ENCODE assay signal across 9 cellular contexts in the genomic region with DNA sequence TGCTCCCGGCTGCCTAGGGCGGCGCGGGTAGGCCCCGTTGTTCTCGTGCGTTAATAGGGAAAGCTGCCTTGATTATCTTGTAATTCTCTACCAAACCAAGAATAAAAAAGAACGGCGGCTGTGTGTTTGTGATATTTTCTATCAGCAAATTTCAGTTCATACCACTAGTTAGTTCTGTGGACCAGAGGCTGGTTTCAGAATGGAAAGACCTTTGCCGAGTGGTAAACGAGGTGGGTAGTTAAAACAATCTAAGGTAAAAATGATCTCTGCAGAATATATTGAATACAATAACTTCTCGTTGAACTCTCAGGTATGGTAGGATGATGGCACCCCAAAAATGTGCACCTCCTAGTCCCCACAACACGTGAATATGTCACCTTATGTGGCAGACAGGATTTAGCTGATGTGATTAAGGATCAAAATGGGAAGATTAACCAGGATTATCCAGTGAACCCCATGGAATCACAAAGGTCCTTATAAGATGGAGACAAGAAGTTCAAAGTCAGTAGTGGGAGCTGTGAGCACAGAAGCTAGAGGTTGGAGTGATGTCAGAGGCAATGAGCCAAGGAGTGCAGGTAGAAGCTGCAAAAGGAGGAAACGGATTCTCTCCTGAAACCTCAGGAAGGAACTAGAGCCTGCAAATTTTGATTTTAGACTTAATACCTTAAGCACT. TPM values are rescaled to one million over a fixed set of nuclear protein-coding genes. Genes with fewer than 3 reads are reported as not detected.
DNase-seq lines count a peak whose midpoint lies in the region; ATAC-seq, FAIRE-seq and TF ChIP-seq lines count a peak whose summit lies in the region.
"Had no signal": no experiment of that assay in that cellular context is flagged by ENCODE, and none has a peak within 500 bp of the region (broad histone marks: within the 10 kb centered on the region; RNA-seq: fewer than 3 reads in every experiment).

No MANE protein-coding gene starts in this region.

- FAIRE-seq in bronchial epithelial cell (lab: Jason Lieb, UNC) = no peak
- FAIRE-seq: G401.6 had no signal

- H3K9me3 ChIP-seq in MG63 = no peaks in the 10 kb centered on the region
- H3K9me3 ChIP-seq in mucosa of descending colon = no peaks in the 10 kb centered on the region

- TF ChIP-seq CTCF in bronchial epithelial cell (IDR thresholded peaks at IDR 0.05; ENCODE audit: insufficient read depth, low read length, severe bottlenecking) (no peak), mucosa of descending colon (IDR thresholded peaks at IDR 0.05) (no peak)

- peak; percentile 28 for DNase-seq in NCI-H2171 treated with DMSO at 0.1 percent for 48 hours (lab: John Stamatoyannopoulos, UW)
- no peak for DNase-seq in NCI-H2171 (lab: John Stamatoyannopoulos, UW)
- no peak for DNase-seq in MG63
- DNase-seq in bronchial epithelial cell (ENCODE audit: low read depth) = peak; percentile 48
- DNase-seq in mucosa of descending colon = no peak
- DNase-seq in mucosa of gallbladder (ENCODE audit: low spot score) = no peak
- DNase-seq in NOMO-1 treated with DMSO at 0.1 percent for 48 hours (lab: John Stamatoyannopoulos, UW; ENCODE audit: unreplicated experiment) = no peak
- DNase-seq in COLO829 (ENCODE audit: low spot score) = no peak

- no peak for ATAC-seq in mucosa of descending colon

- H3K36me3 ChIP-seq in MG63 (peaks cover 7% of the 10 kb centered on the region; the same call in 1 of the 2 replicates), bronchial epithelial cell (ENCODE audit: control insufficient read depth, insufficient read depth, low read length) (no peaks in the 10 kb centered on the region), mucosa of descending colon (ENCODE audit: low read depth) (no peaks in the 10 kb centered on the region)

- H3K27me3 ChIP-seq in MG63 = no peaks in the 10 kb centered on the region
- H3K27me3 ChIP-seq in bronchial epithelial cell (ENCODE audit: control insufficient read depth, insufficient read depth, low read length) = no peaks in the 10 kb centered on the region

- H3K4me1 ChIP-seq in mucosa of descending colon (ENCODE audit: low read depth) = peaks cover 14% of the 10 kb centered on the region

- intact Hi-C loops in mucosa of descending colon (cut with DNase I, micrococcal nuclease) = loop anchor here in 1 of 2 donors (5.0 kb wide), 1 partner anchor 193 kb away; a partner anchor contains a TSS

- H3K4me3 ChIP-seq in MG63 = peak overlapping the region; percentile 65
- H3K4me3 ChIP-seq in bronchial epithelial cell (ENCODE audit: low read depth, low read length) = peak overlapping the region; percentile 48
- peak overlapping the region; percentile 61 for H3K4me3 ChIP-seq in mucosa of descending colon

RNA-seq across cellular contexts. Expression of a gene that starts 0.6 kb away (rescaled TPM):
- total RNA-seq in MG63 (2014; rRNA removed; shearing (Covaris generic); ENCODE audit: low replicate concordance) = 15.0 and 24.3 TPM in 2 replicates
- total RNA-seq in bronchial epithelial cell (30.0 and 32.9 TPM in 2 replicates), mucosa of descending colon (10 to 100 TPM; 12.4 to 44.3 (median 16.6) TPM), mucosa of gallbladder (32.9 TPM)

RNA-seq across cellular contexts. Expression of a gene that starts 5.0 kb away (rescaled TPM):
- 8.2 and 9.0 TPM in 2 replicates for total RNA-seq in MG63 (2014; rRNA removed; shearing (Covaris generic); ENCODE audit: low replicate concordance)
- 14.3 and 18.4 TPM in 2 replicates for total RNA-seq in bronchial epithelial cell
- 10 to 100 TPM; 10.8 to 29.7 (median 16.8) TPM for total RNA-seq in mucosa of descending colon
- total RNA-seq in mucosa of gallbladder = 18.8 TPM

Comparison
In these comparisons a context has a peak if more than half of its experiments do, and no peak if none do; other contexts are left out.
1. DNase-seq: peak in NCI-H2171 treated with DMSO at 0.1 percent for 48 hours (single experiment) and bronchial epithelial cell (single experiment); none in NCI-H2171 (single experiment), MG63 (single experiment), mucosa of descending colon (0 of 3), mucosa of gallbladder (single experiment), NOMO-1 treated with DMSO at 0.1 percent for 48 hours (single experiment) and COLO829 (single experiment).
2. Peak in every context shown above with its lines, with median percentiles within 50 percentile points of each other: H3K4me3 ChIP-seq.